16 cellular contexts compared by ENCODE assay signal in genomic region chr10:11181996-11182395, GRCh38.
DNase-seq lines count a peak whose midpoint lies in the region; ATAC-seq, FAIRE-seq and TF ChIP-seq lines count a peak whose summit lies in the region.
"Had no signal": no experiment of that assay in that cellular context is flagged by ENCODE, and none has a peak within 500 bp of the region (broad histone marks: within the 10 kb centered on the region; RNA-seq: fewer than 3 reads in every experiment).

No MANE protein-coding gene starts in this region.

- no peak overlapping the region for H3K27ac ChIP-seq in astrocyte (ENCODE audit: low read depth, low read length)

- ATAC-seq in GM21381 (IDR thresholded peaks at IDR 0.05; ENCODE audit: unreplicated experiment) (no peak), GM18867 (IDR thresholded peaks at IDR 0.05; ENCODE audit: unreplicated experiment) (no peak), HG03108 (IDR thresholded peaks at IDR 0.05; ENCODE audit: unreplicated experiment) (no peak)

- H3K9me3 Mint-ChIP-seq in astrocyte (ENCODE audit: unreplicated experiment) (peaks cover 10% of the 10 kb centered on the region), immature natural killer cell (peaks cover 0 to 2% (median 0%) of the 10 kb centered on the region in 6 donors)

- H3K4me1 Mint-ChIP-seq in astrocyte (ENCODE audit: low read depth, unreplicated experiment): peaks cover 23% of the 10 kb centered on the region
- H3K4me1 Mint-ChIP-seq in immature natural killer cell: peaks cover 0 to 63% of the 10 kb centered on the region in 2 donors

- H3K4me1 ChIP-seq in astrocyte (ENCODE audit: insufficient read depth, low read length): peaks cover 8% of the 10 kb centered on the region
- H3K4me1 ChIP-seq: BE2C had no signal

- no peak for FAIRE-seq in astrocyte (lab: Jason Lieb, UNC)
- FAIRE-seq: RCC 7860 had no signal

- no peak overlapping the region for H3K4me3 ChIP-seq in astrocyte (ENCODE audit: insufficient read depth, low read depth, low read length)

- no peaks in the 10 kb centered on the region for H3K9me3 ChIP-seq in astrocyte (ENCODE audit: insufficient read depth, low read depth, low read length)
- H3K9me3 ChIP-seq: BE2C had no signal

- no peak for TF ChIP-seq CTCF in astrocyte (IDR thresholded peaks at IDR 0.05; ENCODE audit: insufficient read depth, low read depth, low read length)

- no peaks in the 10 kb centered on the region for H3K79me2 ChIP-seq in astrocyte (ENCODE audit: insufficient read depth, low read length)

- H3K4me2 ChIP-seq in astrocyte (ENCODE audit: low read length): no peak overlapping the region

- H3K36me3 Mint-ChIP-seq in astrocyte (ENCODE audit: low read depth, unreplicated experiment): peaks cover 15% of the 10 kb centered on the region
- H3K36me3 Mint-ChIP-seq in immature natural killer cell: peaks cover 34 to 49% (median 46%) of the 10 kb centered on the region in 3 donors

- no peaks in the 10 kb centered on the region for H3K36me3 ChIP-seq in astrocyte (ENCODE audit: insufficient read depth, low read length)
- H3K36me3 ChIP-seq: BE2C had no signal

- no peaks in the 10 kb centered on the region for H4K20me1 ChIP-seq in astrocyte (ENCODE audit: insufficient read depth, low read length)

- H3K27ac Mint-ChIP-seq in astrocyte (ENCODE audit: unreplicated experiment): no peak overlapping the region
- H3K27ac Mint-ChIP-seq in immature natural killer cell: no peak overlapping the region

- H3K27me3 ChIP-seq in astrocyte (ENCODE audit: insufficient read depth, low read length): no peaks in the 10 kb centered on the region
- H3K27me3 ChIP-seq: BE2C had no signal

- in situ Hi-C loops in G401 (cut with HindIII; ENCODE audit: low sequenced_read_pairs): no loop called here

- H3K4me3 Mint-ChIP-seq in astrocyte (ENCODE audit: unreplicated experiment) (no peak overlapping the region), immature natural killer cell (peak overlapping the region in 3 of 5 donors; percentile 70 to 83 (median 73))

- DNase-seq in AG20443 (ENCODE audit: low spot score): peak; percentile 15
- peak; percentile 34 for DNase-seq in G401 (ENCODE audit: low spot score)
- peak; percentile 14 for DNase-seq in astrocyte (ENCODE audit: low read depth)
- DNase-seq in immature natural killer cell: no peak
- no peak for DNase-seq in HCEC 1CT
- DNase-seq: BE2C; foreskin fibroblast; GDM1; NCI-H1105 treated with DMSO at 0.1 percent for 48 hours; stimulated activated CD4-positive, alpha-beta T cell treated with anti-CD3 and anti-CD28 coated beads, Interleukin-4, amount 100 ng/mL, for 24 hours; stimulated activated naive CD4-positive, alpha-beta T cell; T-helper 9 cell had no signal

- no peak overlapping the region for H3K9ac ChIP-seq in astrocyte (ENCODE audit: low read length)

- H3K27me3 Mint-ChIP-seq in astrocyte (ENCODE audit: low read depth, unreplicated experiment) (no peaks in the 10 kb centered on the region), immature natural killer cell (ENCODE audit: low read depth in 3 of 3) (peaks cover 7 to 55% (median 26%) of the 10 kb centered on the region in 3 donors)

- no peak overlapping the region for H2AFZ ChIP-seq in astrocyte (ENCODE audit: low read depth, low read length)

Comparison
In these comparisons a context has a peak if more than half of its experiments do, and no peak if none do; other contexts are left out.
1. DNase-seq: peak in AG20443 (single experiment), G401 (single experiment) and astrocyte (single experiment); none in immature natural killer cell (0 of 3) and HCEC 1CT (single experiment).